Comparison of ENCODE assay signal across 1 cellular context in the genomic region with DNA sequence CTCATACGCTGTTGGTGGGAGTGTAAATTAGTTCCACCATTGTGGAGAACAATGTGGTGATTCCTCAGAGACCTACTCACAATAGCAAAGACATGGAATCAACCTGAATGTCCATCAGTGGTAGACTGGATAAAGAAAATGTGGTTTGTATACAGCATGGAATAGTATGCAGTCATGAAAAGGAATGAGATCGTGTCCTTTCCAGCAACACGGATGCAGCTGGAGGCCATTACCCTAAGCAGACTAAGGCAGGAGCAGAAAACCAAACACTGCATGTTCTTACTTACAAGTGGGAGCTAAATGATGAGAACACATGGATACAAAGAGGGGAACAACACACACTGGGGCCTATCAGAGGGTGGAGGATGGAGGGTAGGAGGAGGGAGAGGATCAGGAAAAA.
TF ChIP-seq lines count a peak whose summit lies in the region.

No MANE protein-coding gene starts in this region.

TF ChIP-seq in HepG2, 621 proteins besides CTCF, POLR2A, EP300 and RAD21:
- TF ChIP-seq GFI1 (CRISPR knock-in tag; IDR thresholded peaks at IDR 0.05; ENCODE audit: borderline replicate concordance) (no peak), SSRP1 (CRISPR knock-in tag; IDR thresholded peaks at IDR 0.05) (peak; percentile 20; the same call in 1 of the 2 replicates), ZMYM3 (CRISPR knock-in tag; IDR thresholded peaks at IDR 0.05) (peak; percentile 64; the same call in 1 of the 2 replicates)
